10 cellular contexts compared by ENCODE assay signal in genomic region chr14:39912192-39913100, GRCh38.
A peak's percentile ranks its signal among the peaks of the same experiment; 100 is the strongest.
DNase-seq lines count a peak whose midpoint lies in the region; ATAC-seq and TF ChIP-seq lines count a peak whose summit lies in the region.
"Had no signal": no experiment of that assay in that cellular context is flagged by ENCODE, and none has a peak within 500 bp of the region (broad histone marks: within the 10 kb centered on the region; RNA-seq: fewer than 3 reads in every experiment).

No MANE protein-coding gene starts in this region.

- no peak overlapping the region for H3K4me2 ChIP-seq in neural progenitor cell

- TF ChIP-seq EP300 in transverse colon (IDR thresholded peaks at IDR 0.05; ENCODE audit: low read depth), result no peak

- H3K27ac ChIP-seq in neural progenitor cell (no peak overlapping the region), transverse colon (no peak overlapping the region)
- H3K27ac ChIP-seq: cardiac muscle cell, neutrophil had no signal

- in situ Hi-C loops in transverse colon (cut with MboI; ENCODE audit: low pct_ligation_motif_present in 1 of 4, low pct_unique_long_range_greater_than_20kb in 1 of 4, low sequenced_read_pairs in 3 of 4), result no loop called here

- H3K9ac ChIP-seq in neural progenitor cell, result no peak overlapping the region

- no peaks in the 10 kb centered on the region for H3K79me2 ChIP-seq in neural progenitor cell (ENCODE audit: low read depth)

- H3K9me3 Mint-ChIP-seq in neural progenitor cell, result no peaks in the 10 kb centered on the region

- WGBS in transverse colon (ENCODE audit: low coverage in 1 of 2), 2 donors, result 61 to 67% methylated on average over 5 to 6 of the region's 6 CpGs

- H3K36me3 Mint-ChIP-seq in neural progenitor cell, result no peaks in the 10 kb centered on the region

- TF ChIP-seq CTCF in neural progenitor cell (IDR thresholded peaks at IDR 0.05), result no peak
- no peak for TF ChIP-seq CTCF in transverse colon (IDR thresholded peaks at IDR 0.05)

- no peaks in the 10 kb centered on the region for H4K20me1 ChIP-seq in neural progenitor cell (ENCODE audit: low read depth)

- peaks cover 20% of the 10 kb centered on the region for H3K4me1 ChIP-seq in neural progenitor cell
- no peaks in the 10 kb centered on the region for H3K4me1 ChIP-seq in transverse colon

- no peak overlapping the region for H3K4me3 ChIP-seq in neural progenitor cell
- H3K4me3 ChIP-seq in transverse colon, result no peak overlapping the region
- H3K4me3 ChIP-seq: cardiac muscle cell had no signal

- no peaks in the 10 kb centered on the region for H3K27me3 ChIP-seq in neural progenitor cell
- H3K27me3 ChIP-seq in transverse colon, result no peaks in the 10 kb centered on the region
- H3K27me3 ChIP-seq: cardiac muscle cell, neutrophil had no signal

- H2AFZ ChIP-seq in neural progenitor cell (replicated peaks), result no peak overlapping the region

- H3F3A ChIP-seq in neural progenitor cell (ENCODE audit: low read depth), result peaks cover 3% of the 10 kb centered on the region

- ATAC-seq in GM18907 (IDR thresholded peaks at IDR 0.05; ENCODE audit: unreplicated experiment), result peak; percentile 94
- peak; percentile 94 for ATAC-seq in GM21526 (IDR thresholded peaks at IDR 0.05; ENCODE audit: low FRiP score, unreplicated experiment)
- ATAC-seq in HG03095 (IDR thresholded peaks at IDR 0.05; ENCODE audit: unreplicated experiment), result peak; percentile 87

- intact Hi-C loops in transverse colon (cut with DNase I; ENCODE audit: low total_unique reads), result no loop called here

- H3K9me3 ChIP-seq in neural progenitor cell (ENCODE audit: low read depth) (no peaks in the 10 kb centered on the region), transverse colon (peaks cover 0 to 4% of the 10 kb centered on the region in 2 donors)
- H3K9me3 ChIP-seq: neutrophil had no signal

- no peaks in the 10 kb centered on the region for H3K27me3 Mint-ChIP-seq in neural progenitor cell (ENCODE audit: insufficient read depth, low read depth)

- peaks cover 20% of the 10 kb centered on the region for H3K4me1 Mint-ChIP-seq in neural progenitor cell

- no peak for TF ChIP-seq POLR2A in transverse colon (IDR thresholded peaks at IDR 0.05)

- H3K36me3 ChIP-seq in neural progenitor cell (no peaks in the 10 kb centered on the region), transverse colon (no peaks in the 10 kb centered on the region)
- H3K36me3 ChIP-seq: cardiac muscle cell, neutrophil had no signal

- H3K4me3 Mint-ChIP-seq in neural progenitor cell, result no peak overlapping the region

- DNase-seq in neural progenitor cell (ENCODE audit: low spot score) (no peak), transverse colon (no peak), ureter (ENCODE audit: low spot score) (no peak), DMS 273 treated with DMSO at 0.1 percent for 48 hours (lab: John Stamatoyannopoulos, UW) (no peak)
- DNase-seq: DMS153 had no signal

- H3K27ac Mint-ChIP-seq in neural progenitor cell, result peak overlapping the region; percentile 46
